19 cellular contexts compared by ENCODE assay signal in genomic region chr1:151976868-151977267, GRCh38. TPM values are rescaled to one million over a fixed set of nuclear protein-coding genes. Genes with fewer than 3 reads are reported as not detected.
A peak's percentile ranks its signal among the peaks of the same experiment; 100 is the strongest.
DNase-seq lines count a peak whose midpoint lies in the region; FAIRE-seq and TF ChIP-seq lines count a peak whose summit lies in the region.
"Had no signal": no experiment of that assay in that cellular context is flagged by ENCODE, and none has a peak within 500 bp of the region (broad histone marks: within the 10 kb centered on the region; RNA-seq: fewer than 3 reads in every experiment).

No MANE protein-coding gene starts in this region.

- H3K4me3 ChIP-seq in SK-N-SH (ENCODE audit: low read depth in 2 of 2, low read length in 1 of 2) = no peak overlapping the region
- H3K4me3 ChIP-seq in fibroblast of lung (replicated peaks in 1 of 4; ENCODE audit: control extremely low read depth in 1 of 4, insufficient read depth in 1 of 4, low read depth in 3 of 4, low read length in 4 of 4) = no peak overlapping the region
- H3K4me3 ChIP-seq in trophoblast cell (ENCODE audit: low read depth, low read length) = no peak overlapping the region
- H3K4me3 ChIP-seq: dorsolateral prefrontal cortex, gastrocnemius medialis, right lobe of liver had no signal

- TF ChIP-seq RAD21 in SK-N-SH (IDR thresholded peaks at IDR 0.05; ENCODE audit: low read length) = no peak

- no peaks in the 10 kb centered on the region for H3K79me2 ChIP-seq in SK-N-SH (ENCODE audit: insufficient read depth)
- H3K79me2 ChIP-seq in fibroblast of lung (ENCODE audit: control insufficient read depth, insufficient read depth, low read length) = no peaks in the 10 kb centered on the region
- no peaks in the 10 kb centered on the region for H3K79me2 ChIP-seq in trophoblast cell (ENCODE audit: control insufficient read depth, insufficient read depth, low read length, poor library complexity)

- TF ChIP-seq EP300 in SK-N-SH (IDR thresholded peaks at IDR 0.05; ENCODE audit: borderline replicate concordance in 1 of 2, low read depth in 1 of 2, low read length in 1 of 2) = no peak

- H2AFZ ChIP-seq in SK-N-SH (ENCODE audit: low read depth) (no peak overlapping the region; the same call in 1 of the 2 replicates), fibroblast of lung (ENCODE audit: low read length) (no peak overlapping the region), trophoblast cell (ENCODE audit: insufficient read depth, low read length, poor library complexity) (no peak overlapping the region)

- no peak for DNase-seq in H54 (ENCODE audit: insufficient read length, low spot score)
- DNase-seq in SK-N-SH = no peak
- DNase-seq in fibroblast of lung (ENCODE audit: low read depth in 2 of 2) = peak; percentile 31 to 80
- DNase-seq in trophoblast cell = peak; percentile 55 to 66
- no peak for DNase-seq in activated T-cell treated with anti-CD3 and anti-CD28 coated beads, Interleukin-2, amount 50 U/mL, for 48 hours
- DNase-seq in activated CD8-positive, alpha-beta memory T cell treated with anti-CD3 and anti-CD28 coated beads for 24 hours = no peak
- no peak for DNase-seq in substantia nigra (lab: John Stamatoyannopoulos, UW)
- DNase-seq in NCI-H748 (lab: John Stamatoyannopoulos, UW; ENCODE audit: unreplicated experiment) = no peak
- DNase-seq: activated CD4-positive, CD25-positive, alpha-beta regulatory T cell treated with anti-CD3 and anti-CD28 coated beads, Interleukin-2, amount 50 U/mL, for 72 hours; dorsolateral prefrontal cortex; gastrocnemius medialis; GF-D8; H7; kidney; naive thymus-derived CD8-positive, alpha-beta T cell; right lobe of liver; T-cell had no signal

- peak; percentile 70 for FAIRE-seq in H54 (lab: Jason Lieb, UNC)
- FAIRE-seq: GM18507, kidney had no signal

- H4K12ac ChIP-seq in trophoblast cell (ENCODE audit: low read depth, low read length) = no peak overlapping the region

- H3K9me2 ChIP-seq in SK-N-SH = no peaks in the 10 kb centered on the region

- H2BK120ac ChIP-seq in trophoblast cell (ENCODE audit: insufficient read depth, low read length, poor library complexity) = no peak overlapping the region

- H3K27me3 ChIP-seq in SK-N-SH (ENCODE audit: insufficient read depth) (no peaks in the 10 kb centered on the region), fibroblast of lung (ENCODE audit: control insufficient read depth, insufficient read depth, low read length) (no peaks in the 10 kb centered on the region), trophoblast cell (ENCODE audit: insufficient read depth, low read length) (no peaks in the 10 kb centered on the region)
- H3K27me3 ChIP-seq: gastrocnemius medialis, right lobe of liver had no signal

- no peak overlapping the region for H3K9ac ChIP-seq in SK-N-SH
- no peak overlapping the region for H3K9ac ChIP-seq in fibroblast of lung (ENCODE audit: insufficient read depth, low read length)
- no peak overlapping the region for H3K9ac ChIP-seq in trophoblast cell (ENCODE audit: low read length)

- no peak for TF ChIP-seq POLR2A in H54 (IDR thresholded peaks at IDR 0.05; ENCODE audit: low read depth, low read length)

- no peak overlapping the region for H2AK5ac ChIP-seq in trophoblast cell (ENCODE audit: low read length)

- H3K27ac ChIP-seq in SK-N-SH (ENCODE audit: low read depth in 2 of 2, low read length in 1 of 2) (peak overlapping the region in 1 of 2 experiments; percentile 54; a peak in 3 of 4 replicates), fibroblast of lung (ENCODE audit: insufficient read depth, low read length) (no peak overlapping the region), trophoblast cell (ENCODE audit: low read depth, low read length) (peak overlapping the region; percentile 53), substantia nigra (ENCODE audit: low read depth, low read length, poor library complexity, severe bottlenecking) (no peak overlapping the region)
- H3K27ac ChIP-seq: C4-2B, dorsolateral prefrontal cortex, gastrocnemius medialis, right lobe of liver had no signal

- H4K91ac ChIP-seq in trophoblast cell (ENCODE audit: low read depth, low read length) = no peak overlapping the region

- no peak for TF ChIP-seq CTCF in SK-N-SH (IDR thresholded peaks at IDR 0.05)
- no peak for TF ChIP-seq CTCF in fibroblast of lung (conservative IDR thresholded peaks at IDR 0.05 in 1 of 2, IDR thresholded peaks at IDR 0.05 in 1 of 2; ENCODE audit: low read depth in 1 of 2, low read length in 2 of 2)

- H3K18ac ChIP-seq in trophoblast cell (ENCODE audit: low read length) = no peak overlapping the region

- peak overlapping the region; percentile 15; the same call in 1 of the 2 replicates for H3K4me2 ChIP-seq in SK-N-SH
- H3K4me2 ChIP-seq in fibroblast of lung (ENCODE audit: extremely low read depth, insufficient read depth, low read length) = no peak overlapping the region
- H3K4me2 ChIP-seq in trophoblast cell (ENCODE audit: low read length) = no peak overlapping the region

- H4K20me1 ChIP-seq in SK-N-SH (ENCODE audit: insufficient read depth) = no peaks in the 10 kb centered on the region
- H4K20me1 ChIP-seq in fibroblast of lung (ENCODE audit: control insufficient read depth, extremely low read depth, insufficient read depth, low read length) = no peaks in the 10 kb centered on the region

- peaks cover 39% of the 10 kb centered on the region for H3F3A ChIP-seq in SK-N-SH (replicated peaks; ENCODE audit: insufficient read depth)

- no peak overlapping the region for H3K4ac ChIP-seq in trophoblast cell (ENCODE audit: low read depth, low read length)

- no peak overlapping the region for H3K14ac ChIP-seq in trophoblast cell (ENCODE audit: low read length)

- H2BK12ac ChIP-seq in trophoblast cell (ENCODE audit: low read length) = no peak overlapping the region

- CTCF ChIA-PET in SK-N-SH (lab: Yijun Ruan, JAX) = interaction anchor here (1.0 to 7.8 kb wide), 5 partner anchors 9 to 53 kb away, joined by 3 to 40 read pairs (median 4); no protein-coding TSS in a partner anchor

- peaks cover 9% of the 10 kb centered on the region for H3K79me1 ChIP-seq in trophoblast cell (ENCODE audit: low read length)

- H2BK5ac ChIP-seq in trophoblast cell (ENCODE audit: low read depth, low read length, poor library complexity) = no peak overlapping the region

- H3K36me3 ChIP-seq in SK-N-SH (replicated peaks in 1 of 2; ENCODE audit: control insufficient read depth in 1 of 2, insufficient read depth in 2 of 2, low read length in 1 of 2) = peaks cover 7 to 12% of the 10 kb centered on the region in 2 experiments
- H3K36me3 ChIP-seq in fibroblast of lung (ENCODE audit: control insufficient read depth, insufficient read depth, low read length) = peaks cover 6% of the 10 kb centered on the region
- peaks cover 5% of the 10 kb centered on the region in 2 experiments for H3K36me3 ChIP-seq in trophoblast cell (ENCODE audit: control insufficient read depth in 1 of 2, insufficient read depth in 2 of 2, low read length in 2 of 2)
- H3K36me3 ChIP-seq: right lobe of liver had no signal

- H3K4me1 ChIP-seq in SK-N-SH (ENCODE audit: control insufficient read depth in 1 of 2, insufficient read depth in 2 of 2, low read depth in 1 of 2, low read length in 1 of 2) (peaks cover 7 to 35% of the 10 kb centered on the region in 2 experiments), fibroblast of lung (ENCODE audit: control insufficient read depth, extremely low read depth, insufficient read depth, low read length) (peaks cover 15% of the 10 kb centered on the region), trophoblast cell (ENCODE audit: control insufficient read depth in 1 of 2, insufficient read depth in 2 of 2, low read length in 2 of 2) (peaks cover 7 to 25% of the 10 kb centered on the region in 2 experiments)

- H3K9me3 ChIP-seq in SK-N-SH (no peaks in the 10 kb centered on the region), fibroblast of lung (ENCODE audit: control insufficient read depth, insufficient read depth, low read depth, low read length) (no peaks in the 10 kb centered on the region), trophoblast cell (ENCODE audit: insufficient read depth, low read depth, low read length) (no peaks in the 10 kb centered on the region)
- H3K9me3 ChIP-seq: gastrocnemius medialis, right lobe of liver had no signal

- 22% methylated on average over 3 of the region's 3 CpGs for WGBS in SK-N-SH (ENCODE audit: low lambda C conversion rate)
- no CpG with 5 or more reads among the region's 3 CpGs for WGBS in trophoblast cell (ENCODE audit: extremely low coverage, insufficient coverage, insufficient read length)

- no peak overlapping the region for H4K8ac ChIP-seq in trophoblast cell (ENCODE audit: low read depth, low read length)

- no peak overlapping the region for H3K23ac ChIP-seq in trophoblast cell (ENCODE audit: low read length)

- POLR2A ChIA-PET in SK-N-SH (lab: Yijun Ruan, JAX) = no interaction called here

TF ChIP-seq in SK-N-SH, 30 proteins besides CTCF, POLR2A, EP300 and RAD21:
- peak; percentile 43; the same call in 1 of the 2 replicates for TF ChIP-seq FOSL2 (IDR thresholded peaks at IDR 0.05; ENCODE audit: borderline replicate concordance, low read depth)
- TF ChIP-seq USF1 (IDR thresholded peaks at IDR 0.05; ENCODE audit: borderline replicate concordance, low read depth) = no peak

RNA-seq across cellular contexts. Expression of gene S100A10, which starts 16.8 kb away (rescaled TPM):
- polyA plus RNA-seq in SK-N-SH (2012; rRNA removed) = 141 and 161 TPM in 2 replicates
- polyA plus RNA-seq in SK-N-SH (2012; cell fraction: cytosol; rRNA removed) = 216 and 299 TPM in 2 replicates
- 49.3 and 52.3 TPM in 2 replicates for polyA plus RNA-seq in SK-N-SH (2012; cell fraction: nucleus; rRNA removed)
- total RNA-seq in fibroblast of lung = 136 and 141 TPM in 2 replicates
- 599 and 750 TPM in 2 replicates for polyA plus RNA-seq in fibroblast of lung
- 1,283 and 1,489 TPM in 2 replicates for polyA plus RNA-seq in fibroblast of lung (2012)
- polyA minus RNA-seq in fibroblast of lung (ENCODE audit: low replicate concordance) = 47.8 and 52.6 TPM in 2 replicates
- 1,216 and 1,221 TPM in 2 replicates for polyA plus RNA-seq in trophoblast cell (2013)

RNA-seq across cellular contexts. Expression of gene S100A11, which starts 59.9 kb away (rescaled TPM):
- 565 and 736 TPM in 2 replicates for polyA plus RNA-seq in SK-N-SH (2012; rRNA removed)
- polyA plus RNA-seq in SK-N-SH (2012; cell fraction: cytosol; rRNA removed) = 703 and 835 TPM in 2 replicates
- 163 and 193 TPM in 2 replicates for polyA plus RNA-seq in SK-N-SH (2012; cell fraction: nucleus; rRNA removed)
- 21.3 and 55.8 TPM in 2 replicates for total RNA-seq in fibroblast of lung
- 1,144 and 1,638 TPM in 2 replicates for polyA plus RNA-seq in fibroblast of lung
- 1,472 and 1,736 TPM in 2 replicates for polyA plus RNA-seq in fibroblast of lung (2012)
- polyA minus RNA-seq in fibroblast of lung (ENCODE audit: low replicate concordance) = 1,039 and 1,175 TPM in 2 replicates
- polyA plus RNA-seq in trophoblast cell (2013) = 4,655 and 4,754 TPM in 2 replicates

Comparison
In these comparisons a context has a peak if more than half of its experiments do, and no peak if none do; other contexts are left out.
1. DNase-seq: peak in fibroblast of lung (2 of 2) and trophoblast cell (2 of 2); none in H54 (single experiment), SK-N-SH (single experiment), activated T-cell treated with anti-CD3 and anti-CD28 coated beads, Interleukin-2, amount 50 U/mL, for 48 hours (0 of 2), activated CD8-positive, alpha-beta memory T cell treated with anti-CD3 and anti-CD28 coated beads for 24 hours (single experiment), substantia nigra (0 of 49) and NCI-H748 (single experiment).